ENCODE assay signal across 11 cellular contexts in genomic region chr3:42936157-42936981, GRCh38. TPM values are rescaled to one million over a fixed set of nuclear protein-coding genes. Genes with fewer than 3 reads are reported as not detected.
A peak's percentile ranks its signal among the peaks of the same experiment; 100 is the strongest.
DNase-seq lines count a peak whose midpoint lies in the region; ATAC-seq and TF ChIP-seq lines count a peak whose summit lies in the region.
"Had no signal": no experiment of that assay in that cellular context is flagged by ENCODE, and none has a peak within 500 bp of the region (broad histone marks: within the 10 kb centered on the region; RNA-seq: fewer than 3 reads in every experiment).

No MANE protein-coding gene starts in this region.

- peak; percentile 68 for DNase-seq in NCI-H1436 (lab: John Stamatoyannopoulos, UW)
- DNase-seq in caudate nucleus (lab: John Stamatoyannopoulos, UW): peak in 49 of 61 donors; percentile 1 to 78 (median 29)
- peak; percentile 31 to 45 for DNase-seq in left colon
- DNase-seq in PC-9: no peak
- DNase-seq in NCI-H1417 treated with DMSO at 0.1 percent for 48 hours (lab: John Stamatoyannopoulos, UW): no peak
- DNase-seq in effector CD8-positive, alpha-beta T cell (lab: John Stamatoyannopoulos, UW): no peak

- H3K27ac ChIP-seq in caudate nucleus (ENCODE audit: low read depth, low read length): no peak overlapping the region
- H3K27ac ChIP-seq in subcutaneous abdominal adipose tissue (ENCODE audit: low read depth, low read length): no peak overlapping the region
- H3K27ac ChIP-seq in PC-9: no peak overlapping the region
- H3K27ac ChIP-seq: SK-N-MC had no signal

- H3K36me3 ChIP-seq in subcutaneous abdominal adipose tissue (ENCODE audit: control insufficient read depth in 5 of 5, insufficient read depth in 5 of 5, low read length in 5 of 5): peaks cover 0 to 4% (median 0%) of the 10 kb centered on the region in 5 donors
- no peaks in the 10 kb centered on the region for H3K36me3 ChIP-seq in PC-9 (ENCODE audit: low read depth)

- H3K4me1 ChIP-seq in subcutaneous abdominal adipose tissue (ENCODE audit: control insufficient read depth in 5 of 5, insufficient read depth in 5 of 5, low read length in 5 of 5) (peaks cover 0 to 9% (median 2%) of the 10 kb centered on the region in 5 donors), PC-9 (replicated peaks; ENCODE audit: insufficient read depth) (no peaks in the 10 kb centered on the region)

- POLR2A ChIA-PET in PC-9 (lab: Charles Lee; ENCODE audit: unreplicated experiment): no interaction called here

- intact Hi-C loops in left colon (cut with DNase I, micrococcal nuclease) (no loop called here), PC-9 (cut with micrococcal nuclease; ENCODE audit: unreplicated experiment) (no loop called here)

- no peaks in the 10 kb centered on the region for H3K9me2 ChIP-seq in PC-9 (ENCODE audit: insufficient read depth)

- no peaks in the 10 kb centered on the region for H3F3A ChIP-seq in PC-9 (ENCODE audit: insufficient read depth, low read depth)

- H3K4me3 ChIP-seq in subcutaneous abdominal adipose tissue (ENCODE audit: low read depth in 1 of 5, low read length in 5 of 5) (peak overlapping the region; percentile 37 to 73 (median 64)), PC-9 (no peak overlapping the region)
- H3K4me3 ChIP-seq: SK-N-MC had no signal

- CTCF ChIA-PET in PC-9 (lab: Charles Lee): no interaction called here

- H4K20me1 ChIP-seq in PC-9 (ENCODE audit: insufficient read depth): no peaks in the 10 kb centered on the region

- H3K9ac ChIP-seq in subcutaneous abdominal adipose tissue (ENCODE audit: low read length in 5 of 5): no peak overlapping the region

- no peak overlapping the region for H3K4me2 ChIP-seq in PC-9

- ATAC-seq in left colon: peak; percentile 49
- ATAC-seq in GM21529 (IDR thresholded peaks at IDR 0.05; ENCODE audit: unreplicated experiment): no peak
- ATAC-seq: activated naive CD4-positive, alpha-beta T cell treated with anti-CD3 and anti-CD28 coated beads, Interleukin-2, amount 50 U/mL, for 72 hours had no signal

- H3K27me3 ChIP-seq in subcutaneous abdominal adipose tissue (ENCODE audit: control insufficient read depth in 5 of 5, insufficient read depth in 4 of 5, low read length in 5 of 5) (no peaks in the 10 kb centered on the region), PC-9 (ENCODE audit: insufficient read depth, low read depth) (no peaks in the 10 kb centered on the region)

- TF ChIP-seq CTCF in PC-9 (conservative IDR thresholded peaks at IDR 0.05): no peak

- H3K9me3 ChIP-seq in subcutaneous abdominal adipose tissue (ENCODE audit: control insufficient read depth in 5 of 5, low read length in 5 of 5) (peaks cover 0 to 4% (median 0%) of the 10 kb centered on the region in 5 donors), PC-9 (ENCODE audit: insufficient read depth, low read depth) (no peaks in the 10 kb centered on the region)

- no TSS peak for BruUV-seq in PC-9 (replicated peaks; lab: Mats Ljungman, UMichigan)

- H3K79me2 ChIP-seq in PC-9 (ENCODE audit: low read depth): no peaks in the 10 kb centered on the region

- H2AFZ ChIP-seq in PC-9: no peak overlapping the region

RNA-seq across cellular contexts. Expression of gene ZNF662, which starts 30.4 kb away (rescaled TPM):
- total RNA-seq in left colon: 1 to 10 TPM; 5.9 to 7.7 TPM
- total RNA-seq in PC-9 (2021): 7.5 and 9.2 TPM in 2 replicates

RNA-seq across cellular contexts. Expression of gene GASK1A, which starts 42.7 kb away (rescaled TPM):
- total RNA-seq in left colon (1 to 10 TPM; 1.1 to 2.5 TPM), PC-9 (2021) (not detected in 2 replicates)
- total RNA-seq: activated naive CD4-positive, alpha-beta T cell treated with anti-CD3 and anti-CD28 coated beads, Interleukin-2, amount 50 U/mL, for 72 hours; lung microvascular endothelial cell had no signal

Comparison
In these comparisons a context has a peak if more than half of its experiments do, and no peak if none do; other contexts are left out.
1. DNase-seq: peak in NCI-H1436 (single experiment), caudate nucleus (49 of 61) and left colon (2 of 2); none in PC-9 (0 of 2), NCI-H1417 treated with DMSO at 0.1 percent for 48 hours (single experiment) and effector CD8-positive, alpha-beta T cell (single experiment).